Comparison of ENCODE assay signal across 1 cellular context in the genomic region with DNA sequence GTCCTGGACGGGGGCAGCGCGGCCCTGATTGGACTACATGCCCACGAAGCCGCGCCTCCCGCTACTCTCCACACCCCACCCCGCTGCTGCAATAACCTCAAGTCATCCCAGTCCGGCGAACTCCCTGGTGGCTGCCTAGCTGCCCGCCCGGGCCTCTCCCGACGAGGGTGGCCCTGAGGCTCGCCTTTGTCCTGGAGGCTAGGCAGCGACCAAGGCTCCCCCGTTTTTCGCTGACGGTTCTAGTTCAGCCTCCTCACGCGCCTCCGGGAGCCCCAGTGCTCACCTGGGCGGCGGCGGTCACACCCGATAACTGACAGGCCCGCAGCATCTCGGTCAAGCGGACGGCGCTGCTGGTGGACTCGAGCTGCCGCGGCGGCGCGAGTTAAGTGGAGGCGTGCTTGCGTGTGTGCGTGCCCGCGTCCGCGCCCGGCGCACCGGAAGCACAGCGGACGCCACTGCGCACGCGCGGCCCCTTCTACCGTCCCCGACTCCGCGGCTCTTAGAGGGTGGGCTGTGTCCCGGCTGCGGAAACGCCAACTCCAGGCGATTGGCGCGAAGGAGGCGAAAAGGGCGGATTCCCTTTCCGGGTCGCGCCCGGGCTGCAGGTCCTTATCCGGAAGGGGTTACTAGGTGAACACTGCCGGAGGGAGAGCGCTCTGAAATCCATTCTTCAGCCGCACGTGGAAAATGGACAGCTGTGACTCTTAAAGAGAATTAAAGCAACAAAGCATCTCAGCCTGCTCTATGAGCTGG.
TF ChIP-seq lines count a peak whose summit lies in the region.

A gene (minus strand): TSS at position 408 of the 753 bp plus-strand sequence. CDS start 80 bp downstream, at position 328.

TF ChIP-seq in K562, 482 proteins besides CTCF, POLR2A, EP300 and RAD21 (continued from another document and continues in another):
- TF ChIP-seq ZNF133 (CRISPR knock-in tag; IDR thresholded peaks at IDR 0.05) (0 out of 2 replicates have a peak, but pooled peaks have one; percentile 75), ZNF143 (CRISPR knock-in tag; IDR thresholded peaks at IDR 0.05) (no peak; the same call in 1 of the 2 replicates), TAF7 (tag; IDR thresholded peaks at IDR 0.05) (peak; percentile 90), CBX5 (IDR thresholded peaks at IDR 0.05; ENCODE audit: borderline replicate concordance, low read depth) (no peak), ETV5 (CRISPR knock-in tag; IDR thresholded peaks at IDR 0.05; ENCODE audit: low read depth) (no peak; the same call in 1 of the 2 replicates), HCFC1 (IDR thresholded peaks at IDR 0.05; ENCODE audit: low read depth, low read length) (peak; percentile 42; the same call in 1 of the 2 replicates), DACH1 (IDR thresholded peaks at IDR 0.05; ENCODE audit: partially characterized antibody) (peak; percentile 5), HDAC2 (IDR thresholded peaks at IDR 0.05) (peak; percentile 42; the same call in 1 of the 2 replicates), CBX1 (IDR thresholded peaks at IDR 0.05; ENCODE audit: low read depth) (no peak; the same call in 1 of the 2 replicates), ZNF282 (CRISPR knock-in tag; IDR thresholded peaks at IDR 0.05) (0 out of 2 replicates have a peak, but pooled peaks have one; percentile 50), CAMTA2 (CRISPR knock-in tag; conservative IDR thresholded peaks at IDR 0.05) (peak; percentile 67; the same call in 1 of the 2 replicates), PRPF4 (IDR thresholded peaks at IDR 0.05; ENCODE audit: insufficient read depth, low read depth, low read length, poor library complexity, severe bottlenecking) (peak; percentile 87), ZNF239 (CRISPR knock-in tag; IDR thresholded peaks at IDR 0.05) (no peak; the same call in 1 of the 2 replicates), ZC3H8 (IDR thresholded peaks at IDR 0.05) (no peak), PHB2 (IDR thresholded peaks at IDR 0.05; ENCODE audit: low read depth) (no peak), NR3C1 (CRISPR knock-in tag; IDR thresholded peaks at IDR 0.05) (no peak), ZNF3 (CRISPR knock-in tag; IDR thresholded peaks at IDR 0.05) (no peak)
- TF ChIP-seq, protein P1, sequence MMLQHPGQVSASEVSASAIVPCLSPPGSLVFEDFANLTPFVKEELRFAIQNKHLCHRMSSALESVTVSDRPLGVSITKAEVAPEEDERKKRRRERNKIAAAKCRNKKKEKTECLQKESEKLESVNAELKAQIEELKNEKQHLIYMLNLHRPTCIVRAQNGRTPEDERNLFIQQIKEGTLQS (IDR thresholded peaks at IDR 0.05): peak; percentile 47; the same call in 1 of the 2 replicates
- TF ChIP-seq, protein P1 (CRISPR knock-in tag; conservative IDR thresholded peaks at IDR 0.05): peak; percentile 19; the same call in 1 of the 2 replicates
- TF ChIP-seq, protein P2, sequence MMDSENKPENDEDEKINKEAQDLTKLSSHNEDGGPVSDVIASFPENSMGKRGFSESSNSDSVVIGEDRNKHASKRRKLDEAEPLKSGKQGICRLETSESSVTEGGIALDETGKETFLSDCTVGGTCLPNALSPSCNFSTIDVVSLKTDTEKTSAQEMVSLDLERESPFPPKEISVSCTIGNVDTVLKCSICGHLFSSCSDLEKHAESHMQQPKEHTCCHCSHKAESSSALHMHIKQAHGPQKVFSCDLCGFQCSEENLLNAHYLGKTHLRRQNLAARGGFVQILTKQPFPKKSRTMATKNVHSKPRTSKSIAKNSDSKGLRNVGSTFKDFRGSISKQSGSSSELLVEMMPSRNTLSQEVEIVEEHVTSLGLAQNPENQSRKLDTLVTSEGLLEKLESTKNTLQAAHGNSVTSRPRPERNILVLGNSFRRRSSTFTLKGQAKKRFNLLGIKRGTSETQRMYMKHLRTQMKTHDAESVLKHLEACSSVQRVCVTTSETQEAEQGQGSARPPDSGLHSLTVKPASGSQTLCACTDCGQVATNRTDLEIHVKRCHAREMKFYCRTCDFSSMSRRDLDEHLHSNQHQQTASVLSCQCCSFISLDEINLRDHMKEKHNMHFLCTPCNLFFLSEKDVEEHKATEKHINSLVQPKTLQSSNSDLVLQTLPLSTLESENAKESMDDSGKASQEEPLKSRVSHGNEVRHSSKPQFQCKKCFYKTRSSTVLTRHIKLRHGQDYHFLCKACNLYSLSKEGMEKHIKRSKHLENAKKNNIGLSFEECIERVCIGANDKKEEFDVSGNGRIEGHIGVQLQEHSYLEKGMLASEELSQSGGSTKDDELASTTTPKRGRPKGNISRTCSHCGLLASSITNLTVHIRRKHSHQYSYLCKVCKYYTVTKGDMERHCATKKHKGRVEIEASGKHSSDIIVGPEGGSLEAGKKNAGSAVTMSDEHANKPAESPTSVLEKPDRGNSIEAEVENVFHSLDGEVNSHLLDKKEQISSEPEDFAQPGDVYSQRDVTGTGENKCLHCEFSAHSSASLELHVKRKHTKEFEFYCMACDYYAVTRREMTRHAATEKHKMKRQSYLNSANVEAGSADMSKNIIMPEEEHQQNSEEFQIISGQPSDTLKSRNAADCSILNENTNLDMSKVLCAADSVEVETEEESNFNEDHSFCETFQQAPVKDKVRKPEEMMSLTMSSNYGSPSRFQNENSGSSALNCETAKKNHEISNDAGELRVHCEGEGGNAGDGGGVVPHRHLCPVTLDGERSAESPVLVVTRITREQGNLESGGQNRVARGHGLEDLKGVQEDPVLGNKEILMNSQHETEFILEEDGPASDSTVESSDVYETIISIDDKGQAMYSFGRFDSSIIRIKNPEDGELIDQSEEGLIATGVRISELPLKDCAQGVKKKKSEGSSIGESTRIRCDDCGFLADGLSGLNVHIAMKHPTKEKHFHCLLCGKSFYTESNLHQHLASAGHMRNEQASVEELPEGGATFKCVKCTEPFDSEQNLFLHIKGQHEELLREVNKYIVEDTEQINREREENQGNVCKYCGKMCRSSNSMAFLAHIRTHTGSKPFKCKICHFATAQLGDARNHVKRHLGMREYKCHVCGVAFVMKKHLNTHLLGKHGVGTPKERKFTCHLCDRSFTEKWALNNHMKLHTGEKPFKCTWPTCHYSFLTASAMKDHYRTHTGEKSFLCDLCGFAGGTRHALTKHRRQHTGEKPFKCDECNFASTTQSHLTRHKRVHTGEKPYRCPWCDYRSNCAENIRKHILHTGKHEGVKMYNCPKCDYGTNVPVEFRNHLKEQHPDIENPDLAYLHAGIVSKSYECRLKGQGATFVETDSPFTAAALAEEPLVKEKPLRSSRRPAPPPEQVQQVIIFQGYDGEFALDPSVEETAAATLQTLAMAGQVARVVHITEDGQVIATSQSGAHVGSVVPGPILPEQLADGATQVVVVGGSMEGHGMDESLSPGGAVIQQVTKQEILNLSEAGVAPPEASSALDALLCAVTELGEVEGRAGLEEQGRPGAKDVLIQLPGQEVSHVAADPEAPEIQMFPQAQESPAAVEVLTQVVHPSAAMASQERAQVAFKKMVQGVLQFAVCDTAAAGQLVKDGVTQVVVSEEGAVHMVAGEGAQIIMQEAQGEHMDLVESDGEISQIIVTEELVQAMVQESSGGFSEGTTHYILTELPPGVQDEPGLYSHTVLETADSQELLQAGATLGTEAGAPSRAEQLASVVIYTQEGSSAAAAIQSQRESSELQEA (IDR thresholded peaks at IDR 0.05; ENCODE audit: low read depth): no peak
- TF ChIP-seq, protein P3, sequence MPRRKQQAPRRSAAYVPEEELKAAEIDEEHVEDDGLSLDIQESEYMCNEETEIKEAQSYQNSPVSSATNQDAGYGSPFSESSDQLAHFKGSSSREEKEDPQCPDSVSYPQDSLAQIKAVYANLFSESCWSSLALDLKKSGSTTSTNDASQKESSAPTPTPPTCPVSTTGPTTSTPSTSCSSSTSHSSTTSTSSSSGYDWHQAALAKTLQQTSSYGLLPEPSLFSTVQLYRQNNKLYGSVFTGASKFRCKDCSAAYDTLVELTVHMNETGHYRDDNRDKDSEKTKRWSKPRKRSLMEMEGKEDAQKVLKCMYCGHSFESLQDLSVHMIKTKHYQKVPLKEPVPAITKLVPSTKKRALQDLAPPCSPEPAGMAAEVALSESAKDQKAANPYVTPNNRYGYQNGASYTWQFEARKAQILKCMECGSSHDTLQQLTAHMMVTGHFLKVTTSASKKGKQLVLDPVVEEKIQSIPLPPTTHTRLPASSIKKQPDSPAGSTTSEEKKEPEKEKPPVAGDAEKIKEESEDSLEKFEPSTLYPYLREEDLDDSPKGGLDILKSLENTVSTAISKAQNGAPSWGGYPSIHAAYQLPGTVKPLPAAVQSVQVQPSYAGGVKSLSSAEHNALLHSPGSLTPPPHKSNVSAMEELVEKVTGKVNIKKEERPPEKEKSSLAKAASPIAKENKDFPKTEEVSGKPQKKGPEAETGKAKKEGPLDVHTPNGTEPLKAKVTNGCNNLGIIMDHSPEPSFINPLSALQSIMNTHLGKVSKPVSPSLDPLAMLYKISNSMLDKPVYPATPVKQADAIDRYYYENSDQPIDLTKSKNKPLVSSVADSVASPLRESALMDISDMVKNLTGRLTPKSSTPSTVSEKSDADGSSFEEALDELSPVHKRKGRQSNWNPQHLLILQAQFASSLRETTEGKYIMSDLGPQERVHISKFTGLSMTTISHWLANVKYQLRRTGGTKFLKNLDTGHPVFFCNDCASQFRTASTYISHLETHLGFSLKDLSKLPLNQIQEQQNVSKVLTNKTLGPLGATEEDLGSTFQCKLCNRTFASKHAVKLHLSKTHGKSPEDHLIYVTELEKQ (CRISPR knock-in tag; IDR thresholded peaks at IDR 0.05): no peak
- TF ChIP-seq, protein P4, sequence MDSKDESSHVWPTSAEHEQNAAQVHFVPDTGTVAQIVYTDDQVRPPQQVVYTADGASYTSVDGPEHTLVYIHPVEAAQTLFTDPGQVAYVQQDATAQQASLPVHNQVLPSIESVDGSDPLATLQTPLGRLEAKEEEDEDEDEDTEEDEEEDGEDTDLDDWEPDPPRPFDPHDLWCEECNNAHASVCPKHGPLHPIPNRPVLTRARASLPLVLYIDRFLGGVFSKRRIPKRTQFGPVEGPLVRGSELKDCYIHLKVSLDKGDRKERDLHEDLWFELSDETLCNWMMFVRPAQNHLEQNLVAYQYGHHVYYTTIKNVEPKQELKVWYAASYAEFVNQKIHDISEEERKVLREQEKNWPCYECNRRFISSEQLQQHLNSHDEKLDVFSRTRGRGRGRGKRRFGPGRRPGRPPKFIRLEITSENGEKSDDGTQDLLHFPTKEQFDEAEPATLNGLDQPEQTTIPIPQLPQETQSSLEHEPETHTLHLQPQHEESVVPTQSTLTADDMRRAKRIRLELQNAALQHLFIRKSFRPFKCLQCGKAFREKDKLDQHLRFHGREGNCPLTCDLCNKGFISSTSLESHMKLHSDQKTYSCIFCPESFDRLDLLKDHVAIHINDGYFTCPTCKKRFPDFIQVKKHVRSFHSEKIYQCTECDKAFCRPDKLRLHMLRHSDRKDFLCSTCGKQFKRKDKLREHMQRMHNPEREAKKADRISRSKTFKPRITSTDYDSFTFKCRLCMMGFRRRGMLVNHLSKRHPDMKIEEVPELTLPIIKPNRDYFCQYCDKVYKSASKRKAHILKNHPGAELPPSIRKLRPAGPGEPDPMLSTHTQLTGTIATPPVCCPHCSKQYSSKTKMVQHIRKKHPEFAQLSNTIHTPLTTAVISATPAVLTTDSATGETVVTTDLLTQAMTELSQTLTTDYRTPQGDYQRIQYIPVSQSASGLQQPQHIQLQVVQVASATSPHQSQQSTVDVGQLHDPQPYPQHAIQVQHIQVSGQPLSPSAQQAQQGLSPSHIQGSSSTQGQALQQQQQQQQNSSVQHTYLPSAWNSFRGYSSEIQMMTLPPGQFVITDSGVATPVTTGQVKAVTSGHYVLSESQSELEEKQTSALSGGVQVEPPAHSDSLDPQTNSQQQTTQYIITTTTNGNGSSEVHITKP (IDR thresholded peaks at IDR 0.05; ENCODE audit: partially characterized antibody): peak; percentile 27
- TF ChIP-seq, protein P5, sequence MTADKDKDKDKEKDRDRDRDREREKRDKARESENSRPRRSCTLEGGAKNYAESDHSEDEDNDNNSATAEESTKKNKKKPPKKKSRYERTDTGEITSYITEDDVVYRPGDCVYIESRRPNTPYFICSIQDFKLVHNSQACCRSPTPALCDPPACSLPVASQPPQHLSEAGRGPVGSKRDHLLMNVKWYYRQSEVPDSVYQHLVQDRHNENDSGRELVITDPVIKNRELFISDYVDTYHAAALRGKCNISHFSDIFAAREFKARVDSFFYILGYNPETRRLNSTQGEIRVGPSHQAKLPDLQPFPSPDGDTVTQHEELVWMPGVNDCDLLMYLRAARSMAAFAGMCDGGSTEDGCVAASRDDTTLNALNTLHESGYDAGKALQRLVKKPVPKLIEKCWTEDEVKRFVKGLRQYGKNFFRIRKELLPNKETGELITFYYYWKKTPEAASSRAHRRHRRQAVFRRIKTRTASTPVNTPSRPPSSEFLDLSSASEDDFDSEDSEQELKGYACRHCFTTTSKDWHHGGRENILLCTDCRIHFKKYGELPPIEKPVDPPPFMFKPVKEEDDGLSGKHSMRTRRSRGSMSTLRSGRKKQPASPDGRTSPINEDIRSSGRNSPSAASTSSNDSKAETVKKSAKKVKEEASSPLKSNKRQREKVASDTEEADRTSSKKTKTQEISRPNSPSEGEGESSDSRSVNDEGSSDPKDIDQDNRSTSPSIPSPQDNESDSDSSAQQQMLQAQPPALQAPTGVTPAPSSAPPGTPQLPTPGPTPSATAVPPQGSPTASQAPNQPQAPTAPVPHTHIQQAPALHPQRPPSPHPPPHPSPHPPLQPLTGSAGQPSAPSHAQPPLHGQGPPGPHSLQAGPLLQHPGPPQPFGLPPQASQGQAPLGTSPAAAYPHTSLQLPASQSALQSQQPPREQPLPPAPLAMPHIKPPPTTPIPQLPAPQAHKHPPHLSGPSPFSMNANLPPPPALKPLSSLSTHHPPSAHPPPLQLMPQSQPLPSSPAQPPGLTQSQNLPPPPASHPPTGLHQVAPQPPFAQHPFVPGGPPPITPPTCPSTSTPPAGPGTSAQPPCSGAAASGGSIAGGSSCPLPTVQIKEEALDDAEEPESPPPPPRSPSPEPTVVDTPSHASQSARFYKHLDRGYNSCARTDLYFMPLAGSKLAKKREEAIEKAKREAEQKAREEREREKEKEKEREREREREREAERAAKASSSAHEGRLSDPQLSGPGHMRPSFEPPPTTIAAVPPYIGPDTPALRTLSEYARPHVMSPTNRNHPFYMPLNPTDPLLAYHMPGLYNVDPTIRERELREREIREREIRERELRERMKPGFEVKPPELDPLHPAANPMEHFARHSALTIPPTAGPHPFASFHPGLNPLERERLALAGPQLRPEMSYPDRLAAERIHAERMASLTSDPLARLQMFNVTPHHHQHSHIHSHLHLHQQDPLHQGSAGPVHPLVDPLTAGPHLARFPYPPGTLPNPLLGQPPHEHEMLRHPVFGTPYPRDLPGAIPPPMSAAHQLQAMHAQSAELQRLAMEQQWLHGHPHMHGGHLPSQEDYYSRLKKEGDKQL (CRISPR knock-in tag; IDR thresholded peaks at IDR 0.05; ENCODE audit: borderline replicate concordance): peak; percentile 67; the same call in 1 of the 2 replicates
- TF ChIP-seq, protein P6, sequence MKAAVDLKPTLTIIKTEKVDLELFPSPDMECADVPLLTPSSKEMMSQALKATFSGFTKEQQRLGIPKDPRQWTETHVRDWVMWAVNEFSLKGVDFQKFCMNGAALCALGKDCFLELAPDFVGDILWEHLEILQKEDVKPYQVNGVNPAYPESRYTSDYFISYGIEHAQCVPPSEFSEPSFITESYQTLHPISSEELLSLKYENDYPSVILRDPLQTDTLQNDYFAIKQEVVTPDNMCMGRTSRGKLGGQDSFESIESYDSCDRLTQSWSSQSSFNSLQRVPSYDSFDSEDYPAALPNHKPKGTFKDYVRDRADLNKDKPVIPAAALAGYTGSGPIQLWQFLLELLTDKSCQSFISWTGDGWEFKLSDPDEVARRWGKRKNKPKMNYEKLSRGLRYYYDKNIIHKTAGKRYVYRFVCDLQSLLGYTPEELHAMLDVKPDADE (conservative IDR thresholded peaks at IDR 0.05; ENCODE audit: control insufficient read depth, low read depth, low read length): no peak; the same call in 1 of the 2 replicates
